7 cellular contexts compared by ENCODE assay signal in the genomic region with DNA sequence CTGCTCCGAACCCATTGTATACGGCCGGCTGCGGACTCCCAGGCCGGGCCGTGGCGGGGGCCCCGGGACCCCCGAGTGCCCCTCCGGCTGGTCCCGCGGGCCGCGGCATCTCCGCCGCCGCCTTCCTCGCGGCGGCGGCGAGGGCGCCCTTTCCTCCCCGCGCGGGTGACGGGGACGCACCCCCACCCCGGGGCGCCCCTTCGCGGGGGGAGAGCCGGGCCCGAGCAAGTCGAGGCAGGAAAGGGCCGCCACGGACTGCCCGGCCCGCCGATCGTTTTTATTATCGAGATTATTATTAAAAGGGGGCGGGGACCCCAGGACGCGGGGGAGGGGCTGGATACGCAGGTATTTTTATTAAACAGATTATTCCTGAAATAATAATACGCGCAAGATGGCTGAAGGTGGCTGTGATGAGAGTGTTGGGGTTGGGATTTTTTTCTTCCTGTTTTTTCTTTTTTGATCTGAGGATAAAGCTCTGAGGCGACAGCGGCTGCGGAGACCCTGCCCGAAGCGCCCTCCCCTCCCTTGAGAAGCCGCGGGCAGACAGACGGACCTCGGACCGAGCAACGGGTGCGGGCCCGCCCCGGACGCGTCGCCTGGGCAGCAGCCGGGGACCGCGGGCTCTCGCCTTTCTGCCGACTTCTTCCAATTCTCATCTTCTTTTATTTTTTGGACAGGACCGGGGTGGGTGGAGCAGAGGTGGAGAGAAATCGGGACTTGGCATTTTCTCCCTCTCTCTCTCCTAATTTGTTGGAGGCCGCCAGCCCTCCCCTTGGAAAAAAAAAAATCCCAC. TPM values are rescaled to one million over a fixed set of nuclear protein-coding genes. Genes with fewer than 3 reads are reported as not detected.
A peak's percentile ranks its signal among the peaks of the same experiment; 100 is the strongest.
DNase-seq lines count a peak whose midpoint lies in the region; ATAC-seq and TF ChIP-seq lines count a peak whose summit lies in the region.

No MANE protein-coding gene starts in this region.

- no peaks in the 10 kb centered on the region for H3K9me3 ChIP-seq in HUES6 (ENCODE audit: control insufficient read depth, insufficient read depth, low read depth, low read length)
- H3K9me3 ChIP-seq in spleen = no peaks in the 10 kb centered on the region

- no peak for TF ChIP-seq POLR2A in spleen (IDR thresholded peaks at IDR 0.05)

- no peaks in the 10 kb centered on the region for H3K36me3 ChIP-seq in HUES6 (ENCODE audit: control insufficient read depth, insufficient read depth, low read length)
- H3K36me3 ChIP-seq in spleen = peaks cover 0 to 6% (median 0%) of the 10 kb centered on the region in 6 donors

- intact Hi-C loops in spleen (cut with DNase I; ENCODE audit: low total_unique reads) = no loop called here

- peak overlapping the region; percentile 92 for H3K27ac ChIP-seq in HUES6 (ENCODE audit: low read depth, low read length)
- peak overlapping the region; percentile 94 to 100 (median 98) for H3K27ac ChIP-seq in spleen

- peak overlapping the region; percentile 84 for H3K9ac ChIP-seq in HUES6 (ENCODE audit: low read length)

- 0 to 1% (median 0%) methylated on average over 42 to 73 of the region's 73 CpGs for WGBS in spleen, 5 donors

- H3K4me3 ChIP-seq in HUES6 (ENCODE audit: low read depth, low read length) = peak overlapping the region; percentile 78
- peak overlapping the region; percentile 64 to 93 for H3K4me3 ChIP-seq in cardiac fibroblast (replicated peaks in 1 of 2; ENCODE audit: low read depth in 2 of 2, low read length in 2 of 2)
- peak overlapping the region; percentile 72 to 98 (median 90) for H3K4me3 ChIP-seq in spleen

- peaks cover 15% of the 10 kb centered on the region for H3K4me1 ChIP-seq in HUES6 (ENCODE audit: control insufficient read depth, insufficient read depth, low read length)
- H3K4me1 ChIP-seq in spleen = peaks cover 14 to 41% (median 27%) of the 10 kb centered on the region in 6 donors

- peak; percentile 47 for DNase-seq in T-helper 9 cell
- peak; percentile 71 to 89 for DNase-seq in cardiac fibroblast (ENCODE audit: low read depth in 2 of 2)
- DNase-seq in inferior parietal cortex (ENCODE audit: extremely low spot score) = peak; percentile 41
- peak; percentile 91 for DNase-seq in spleen
- no peak for DNase-seq in SKM-1 (lab: John Stamatoyannopoulos, UW; ENCODE audit: unreplicated experiment)

- peak; percentile 4 for ATAC-seq in GM18498 (IDR thresholded peaks at IDR 0.05; ENCODE audit: unreplicated experiment)

- H3K27me3 ChIP-seq in HUES6 (ENCODE audit: control insufficient read depth, insufficient read depth, low read length) = no peaks in the 10 kb centered on the region
- H3K27me3 ChIP-seq in spleen (replicated peaks in 1 of 7) = no peaks in the 10 kb centered on the region

- TF ChIP-seq CTCF in cardiac fibroblast (IDR thresholded peaks at IDR 0.05; ENCODE audit: low read depth, low read length) (no peak), spleen (IDR thresholded peaks at IDR 0.05 in 8 of 11, conservative IDR thresholded peaks at IDR 0.05 in 3 of 11) (peak in 2 of 11 experiments; percentile 4 to 10)

RNA-seq across cellular contexts. Expression of gene TRIM8, which starts 1.5 kb away (rescaled TPM):
- total RNA-seq in spleen = 100 to 1,000 TPM in 2 of 7 donors, 10 to 100 TPM in 5; 86.3 to 116 (median 94.9) TPM
- 10 to 100 TPM; 23.5 to 37.6 (median 27.0) TPM for polyA plus RNA-seq in spleen
